Comparison of ENCODE assay signal across 1 cellular context in the genomic region with DNA sequence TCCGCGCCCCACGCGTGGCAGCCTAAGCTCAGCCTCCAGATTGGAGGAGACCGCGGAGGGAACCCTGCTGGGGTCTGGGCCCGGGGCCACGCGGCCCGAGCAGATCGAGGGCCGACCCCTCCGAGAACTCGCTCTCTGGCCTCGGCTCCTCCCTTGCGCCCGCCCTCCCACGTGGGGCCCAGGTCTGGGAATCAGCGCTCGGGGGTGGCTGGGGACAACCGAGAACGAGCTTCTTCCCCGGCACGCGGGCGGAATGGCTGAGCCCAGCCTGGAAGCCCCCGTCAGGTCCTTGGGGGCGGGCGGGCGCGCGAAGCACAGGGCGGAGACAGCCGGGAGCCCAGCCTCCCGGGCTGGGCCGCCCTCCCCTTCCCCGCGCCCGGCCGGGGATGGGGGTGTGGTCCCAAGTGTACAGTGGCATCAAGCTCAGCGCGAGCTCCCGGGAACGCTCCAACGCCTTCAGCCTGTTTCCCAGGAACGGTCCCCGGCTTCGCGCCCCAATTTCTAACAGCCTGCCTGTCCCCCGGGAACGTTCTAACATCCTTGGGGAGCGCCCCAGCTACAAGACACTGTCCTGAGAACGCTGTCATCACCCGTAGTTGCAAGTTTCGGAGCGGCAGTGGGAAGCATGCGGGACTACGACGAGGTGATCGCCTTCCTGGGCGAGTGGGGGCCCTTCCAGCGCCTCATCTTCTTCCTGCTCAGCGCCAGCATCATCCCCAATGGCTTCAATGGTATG.
TF ChIP-seq lines count a peak whose summit lies in the region.

A gene (plus strand): TSS at position 403 of the 736 bp plus-strand sequence. CDS start 223 bp downstream, at position 626.

TF ChIP-seq in HEK293, 187 proteins besides CTCF, POLR2A, EP300 and RAD21 (continued from another document and continues in another):
- TF ChIP-seq, protein P1, sequence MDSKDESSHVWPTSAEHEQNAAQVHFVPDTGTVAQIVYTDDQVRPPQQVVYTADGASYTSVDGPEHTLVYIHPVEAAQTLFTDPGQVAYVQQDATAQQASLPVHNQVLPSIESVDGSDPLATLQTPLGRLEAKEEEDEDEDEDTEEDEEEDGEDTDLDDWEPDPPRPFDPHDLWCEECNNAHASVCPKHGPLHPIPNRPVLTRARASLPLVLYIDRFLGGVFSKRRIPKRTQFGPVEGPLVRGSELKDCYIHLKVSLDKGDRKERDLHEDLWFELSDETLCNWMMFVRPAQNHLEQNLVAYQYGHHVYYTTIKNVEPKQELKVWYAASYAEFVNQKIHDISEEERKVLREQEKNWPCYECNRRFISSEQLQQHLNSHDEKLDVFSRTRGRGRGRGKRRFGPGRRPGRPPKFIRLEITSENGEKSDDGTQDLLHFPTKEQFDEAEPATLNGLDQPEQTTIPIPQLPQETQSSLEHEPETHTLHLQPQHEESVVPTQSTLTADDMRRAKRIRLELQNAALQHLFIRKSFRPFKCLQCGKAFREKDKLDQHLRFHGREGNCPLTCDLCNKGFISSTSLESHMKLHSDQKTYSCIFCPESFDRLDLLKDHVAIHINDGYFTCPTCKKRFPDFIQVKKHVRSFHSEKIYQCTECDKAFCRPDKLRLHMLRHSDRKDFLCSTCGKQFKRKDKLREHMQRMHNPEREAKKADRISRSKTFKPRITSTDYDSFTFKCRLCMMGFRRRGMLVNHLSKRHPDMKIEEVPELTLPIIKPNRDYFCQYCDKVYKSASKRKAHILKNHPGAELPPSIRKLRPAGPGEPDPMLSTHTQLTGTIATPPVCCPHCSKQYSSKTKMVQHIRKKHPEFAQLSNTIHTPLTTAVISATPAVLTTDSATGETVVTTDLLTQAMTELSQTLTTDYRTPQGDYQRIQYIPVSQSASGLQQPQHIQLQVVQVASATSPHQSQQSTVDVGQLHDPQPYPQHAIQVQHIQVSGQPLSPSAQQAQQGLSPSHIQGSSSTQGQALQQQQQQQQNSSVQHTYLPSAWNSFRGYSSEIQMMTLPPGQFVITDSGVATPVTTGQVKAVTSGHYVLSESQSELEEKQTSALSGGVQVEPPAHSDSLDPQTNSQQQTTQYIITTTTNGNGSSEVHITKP (tag by site-specific recombination; IDR thresholded peaks at IDR 0.05) = peak; percentile 97
- TF ChIP-seq ZNF561 (tag by site-specific recombination; IDR thresholded peaks at IDR 0.05; ENCODE audit: borderline replicate concordance) = peak; percentile 73; the same call in 1 of the 2 replicates
- TF ChIP-seq, protein P2, sequence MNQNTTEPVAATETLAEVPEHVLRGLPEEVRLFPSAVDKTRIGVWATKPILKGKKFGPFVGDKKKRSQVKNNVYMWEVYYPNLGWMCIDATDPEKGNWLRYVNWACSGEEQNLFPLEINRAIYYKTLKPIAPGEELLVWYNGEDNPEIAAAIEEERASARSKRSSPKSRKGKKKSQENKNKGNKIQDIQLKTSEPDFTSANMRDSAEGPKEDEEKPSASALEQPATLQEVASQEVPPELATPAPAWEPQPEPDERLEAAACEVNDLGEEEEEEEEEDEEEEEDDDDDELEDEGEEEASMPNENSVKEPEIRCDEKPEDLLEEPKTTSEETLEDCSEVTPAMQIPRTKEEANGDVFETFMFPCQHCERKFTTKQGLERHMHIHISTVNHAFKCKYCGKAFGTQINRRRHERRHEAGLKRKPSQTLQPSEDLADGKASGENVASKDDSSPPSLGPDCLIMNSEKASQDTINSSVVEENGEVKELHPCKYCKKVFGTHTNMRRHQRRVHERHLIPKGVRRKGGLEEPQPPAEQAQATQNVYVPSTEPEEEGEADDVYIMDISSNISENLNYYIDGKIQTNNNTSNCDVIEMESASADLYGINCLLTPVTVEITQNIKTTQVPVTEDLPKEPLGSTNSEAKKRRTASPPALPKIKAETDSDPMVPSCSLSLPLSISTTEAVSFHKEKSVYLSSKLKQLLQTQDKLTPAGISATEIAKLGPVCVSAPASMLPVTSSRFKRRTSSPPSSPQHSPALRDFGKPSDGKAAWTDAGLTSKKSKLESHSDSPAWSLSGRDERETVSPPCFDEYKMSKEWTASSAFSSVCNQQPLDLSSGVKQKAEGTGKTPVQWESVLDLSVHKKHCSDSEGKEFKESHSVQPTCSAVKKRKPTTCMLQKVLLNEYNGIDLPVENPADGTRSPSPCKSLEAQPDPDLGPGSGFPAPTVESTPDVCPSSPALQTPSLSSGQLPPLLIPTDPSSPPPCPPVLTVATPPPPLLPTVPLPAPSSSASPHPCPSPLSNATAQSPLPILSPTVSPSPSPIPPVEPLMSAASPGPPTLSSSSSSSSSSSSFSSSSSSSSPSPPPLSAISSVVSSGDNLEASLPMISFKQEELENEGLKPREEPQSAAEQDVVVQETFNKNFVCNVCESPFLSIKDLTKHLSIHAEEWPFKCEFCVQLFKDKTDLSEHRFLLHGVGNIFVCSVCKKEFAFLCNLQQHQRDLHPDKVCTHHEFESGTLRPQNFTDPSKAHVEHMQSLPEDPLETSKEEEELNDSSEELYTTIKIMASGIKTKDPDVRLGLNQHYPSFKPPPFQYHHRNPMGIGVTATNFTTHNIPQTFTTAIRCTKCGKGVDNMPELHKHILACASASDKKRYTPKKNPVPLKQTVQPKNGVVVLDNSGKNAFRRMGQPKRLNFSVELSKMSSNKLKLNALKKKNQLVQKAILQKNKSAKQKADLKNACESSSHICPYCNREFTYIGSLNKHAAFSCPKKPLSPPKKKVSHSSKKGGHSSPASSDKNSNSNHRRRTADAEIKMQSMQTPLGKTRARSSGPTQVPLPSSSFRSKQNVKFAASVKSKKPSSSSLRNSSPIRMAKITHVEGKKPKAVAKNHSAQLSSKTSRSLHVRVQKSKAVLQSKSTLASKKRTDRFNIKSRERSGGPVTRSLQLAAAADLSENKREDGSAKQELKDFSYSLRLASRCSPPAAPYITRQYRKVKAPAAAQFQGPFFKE (tag by site-specific recombination; IDR thresholded peaks at IDR 0.05; ENCODE audit: borderline replicate concordance) = no peak
- no peak for TF ChIP-seq OVOL3 (tag by site-specific recombination; IDR thresholded peaks at IDR 0.05)
- TF ChIP-seq, protein P3, sequence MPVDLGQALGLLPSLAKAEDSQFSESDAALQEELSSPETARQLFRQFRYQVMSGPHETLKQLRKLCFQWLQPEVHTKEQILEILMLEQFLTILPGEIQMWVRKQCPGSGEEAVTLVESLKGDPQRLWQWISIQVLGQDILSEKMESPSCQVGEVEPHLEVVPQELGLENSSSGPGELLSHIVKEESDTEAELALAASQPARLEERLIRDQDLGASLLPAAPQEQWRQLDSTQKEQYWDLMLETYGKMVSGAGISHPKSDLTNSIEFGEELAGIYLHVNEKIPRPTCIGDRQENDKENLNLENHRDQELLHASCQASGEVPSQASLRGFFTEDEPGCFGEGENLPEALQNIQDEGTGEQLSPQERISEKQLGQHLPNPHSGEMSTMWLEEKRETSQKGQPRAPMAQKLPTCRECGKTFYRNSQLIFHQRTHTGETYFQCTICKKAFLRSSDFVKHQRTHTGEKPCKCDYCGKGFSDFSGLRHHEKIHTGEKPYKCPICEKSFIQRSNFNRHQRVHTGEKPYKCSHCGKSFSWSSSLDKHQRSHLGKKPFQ (tag by site-specific recombination; IDR thresholded peaks at IDR 0.05) = no peak
- TF ChIP-seq, protein P4, sequence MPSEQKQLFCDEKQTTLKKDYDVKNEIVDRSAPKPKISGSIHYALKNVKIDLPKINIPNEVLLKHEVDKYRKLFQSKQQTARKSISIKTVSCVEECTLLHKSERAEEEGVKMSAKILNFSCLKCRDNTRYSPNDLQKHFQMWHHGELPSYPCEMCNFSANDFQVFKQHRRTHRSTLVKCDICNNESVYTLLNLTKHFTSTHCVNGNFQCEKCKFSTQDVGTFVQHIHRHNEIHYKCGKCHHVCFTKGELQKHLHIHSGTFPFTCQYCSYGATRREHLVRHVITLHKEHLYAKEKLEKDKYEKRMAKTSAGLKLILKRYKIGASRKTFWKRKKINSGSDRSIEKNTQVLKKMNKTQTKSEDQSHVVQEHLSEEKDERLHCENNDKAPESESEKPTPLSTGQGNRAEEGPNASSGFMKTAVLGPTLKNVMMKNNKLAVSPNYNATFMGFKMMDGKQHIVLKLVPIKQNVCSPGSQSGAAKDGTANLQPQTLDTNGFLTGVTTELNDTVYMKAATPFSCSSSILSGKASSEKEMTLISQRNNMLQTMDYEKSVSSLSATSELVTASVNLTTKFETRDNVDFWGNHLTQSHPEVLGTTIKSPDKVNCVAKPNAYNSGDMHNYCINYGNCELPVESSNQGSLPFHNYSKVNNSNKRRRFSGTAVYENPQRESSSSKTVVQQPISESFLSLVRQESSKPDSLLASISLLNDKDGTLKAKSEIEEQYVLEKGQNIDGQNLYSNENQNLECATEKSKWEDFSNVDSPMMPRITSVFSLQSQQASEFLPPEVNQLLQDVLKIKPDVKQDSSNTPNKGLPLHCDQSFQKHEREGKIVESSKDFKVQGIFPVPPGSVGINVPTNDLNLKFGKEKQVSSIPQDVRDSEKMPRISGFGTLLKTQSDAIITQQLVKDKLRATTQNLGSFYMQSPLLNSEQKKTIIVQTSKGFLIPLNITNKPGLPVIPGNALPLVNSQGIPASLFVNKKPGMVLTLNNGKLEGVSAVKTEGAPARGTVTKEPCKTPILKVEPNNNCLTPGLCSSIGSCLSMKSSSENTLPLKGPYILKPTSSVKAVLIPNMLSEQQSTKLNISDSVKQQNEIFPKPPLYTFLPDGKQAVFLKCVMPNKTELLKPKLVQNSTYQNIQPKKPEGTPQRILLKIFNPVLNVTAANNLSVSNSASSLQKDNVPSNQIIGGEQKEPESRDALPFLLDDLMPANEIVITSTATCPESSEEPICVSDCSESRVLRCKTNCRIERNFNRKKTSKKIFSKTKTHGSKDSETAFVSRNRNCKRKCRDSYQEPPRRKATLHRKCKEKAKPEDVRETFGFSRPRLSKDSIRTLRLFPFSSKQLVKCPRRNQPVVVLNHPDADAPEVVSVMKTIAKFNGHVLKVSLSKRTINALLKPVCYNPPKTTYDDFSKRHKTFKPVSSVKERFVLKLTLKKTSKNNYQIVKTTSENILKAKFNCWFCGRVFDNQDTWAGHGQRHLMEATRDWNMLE (tag by site-specific recombination; conservative IDR thresholded peaks at IDR 0.05; ENCODE audit: low read depth) = no peak
- no peak for TF ChIP-seq ZNF155 (tag by site-specific recombination; IDR thresholded peaks at IDR 0.05)
- TF ChIP-seq ZNF404 (tag by site-specific recombination; IDR thresholded peaks at IDR 0.05) = no peak
- TF ChIP-seq ZNF157 (tag by site-specific recombination; IDR thresholded peaks at IDR 0.05) = no peak
- TF ChIP-seq SCRT2 (tag by site-specific recombination; IDR thresholded peaks at IDR 0.05) = no peak
- TF ChIP-seq ZNF654 (tag by site-specific recombination; IDR thresholded peaks at IDR 0.05; ENCODE audit: low read depth) = no peak
- TF ChIP-seq ZNF610 (tag by site-specific recombination; IDR thresholded peaks at IDR 0.05; ENCODE audit: borderline replicate concordance) = peak; percentile 85; the same call in 1 of the 2 replicates
- TF ChIP-seq, protein P5, sequence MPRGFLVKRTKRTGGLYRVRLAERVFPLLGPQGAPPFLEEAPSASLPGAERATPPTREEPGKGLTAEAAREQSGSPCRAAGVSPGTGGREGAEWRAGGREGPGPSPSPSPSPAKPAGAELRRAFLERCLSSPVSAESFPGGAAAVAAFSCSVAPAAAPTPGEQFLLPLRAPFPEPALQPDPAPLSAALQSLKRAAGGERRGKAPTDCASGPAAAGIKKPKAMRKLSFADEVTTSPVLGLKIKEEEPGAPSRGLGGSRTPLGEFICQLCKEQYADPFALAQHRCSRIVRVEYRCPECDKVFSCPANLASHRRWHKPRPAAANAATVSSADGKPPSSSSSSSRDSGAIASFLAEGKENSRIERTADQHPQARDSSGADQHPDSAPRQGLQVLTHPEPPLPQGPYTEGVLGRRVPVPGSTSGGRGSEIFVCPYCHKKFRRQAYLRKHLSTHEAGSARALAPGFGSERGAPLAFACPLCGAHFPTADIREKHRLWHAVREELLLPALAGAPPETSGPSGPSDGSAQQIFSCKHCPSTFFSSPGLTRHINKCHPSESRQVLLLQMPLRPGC (tag by site-specific recombination; IDR thresholded peaks at IDR 0.05) = no peak; the same call in 1 of the 2 replicates
- TF ChIP-seq ZNF138 (tag by site-specific recombination; IDR thresholded peaks at IDR 0.05; ENCODE audit: borderline replicate concordance) = no peak
- TF ChIP-seq PRDM1 (tag by site-specific recombination; IDR thresholded peaks at IDR 0.05) = no peak
- no peak for TF ChIP-seq YY1 (tag by site-specific recombination; IDR thresholded peaks at IDR 0.05)
- TF ChIP-seq ZFP41 (tag by site-specific recombination; IDR thresholded peaks at IDR 0.05; ENCODE audit: borderline replicate concordance) = no peak
- TF ChIP-seq, protein P6, sequence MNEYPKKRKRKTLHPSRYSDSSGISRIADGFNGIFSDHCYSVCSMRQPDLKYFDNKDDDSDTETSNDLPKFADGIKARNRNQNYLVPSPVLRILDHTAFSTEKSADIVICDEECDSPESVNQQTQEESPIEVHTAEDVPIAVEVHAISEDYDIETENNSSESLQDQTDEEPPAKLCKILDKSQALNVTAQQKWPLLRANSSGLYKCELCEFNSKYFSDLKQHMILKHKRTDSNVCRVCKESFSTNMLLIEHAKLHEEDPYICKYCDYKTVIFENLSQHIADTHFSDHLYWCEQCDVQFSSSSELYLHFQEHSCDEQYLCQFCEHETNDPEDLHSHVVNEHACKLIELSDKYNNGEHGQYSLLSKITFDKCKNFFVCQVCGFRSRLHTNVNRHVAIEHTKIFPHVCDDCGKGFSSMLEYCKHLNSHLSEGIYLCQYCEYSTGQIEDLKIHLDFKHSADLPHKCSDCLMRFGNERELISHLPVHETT (tag by site-specific recombination; IDR thresholded peaks at IDR 0.05) = no peak
- no peak for TF ChIP-seq ZNF707 (tag by site-specific recombination; IDR thresholded peaks at IDR 0.05)
- TF ChIP-seq, protein P7, sequence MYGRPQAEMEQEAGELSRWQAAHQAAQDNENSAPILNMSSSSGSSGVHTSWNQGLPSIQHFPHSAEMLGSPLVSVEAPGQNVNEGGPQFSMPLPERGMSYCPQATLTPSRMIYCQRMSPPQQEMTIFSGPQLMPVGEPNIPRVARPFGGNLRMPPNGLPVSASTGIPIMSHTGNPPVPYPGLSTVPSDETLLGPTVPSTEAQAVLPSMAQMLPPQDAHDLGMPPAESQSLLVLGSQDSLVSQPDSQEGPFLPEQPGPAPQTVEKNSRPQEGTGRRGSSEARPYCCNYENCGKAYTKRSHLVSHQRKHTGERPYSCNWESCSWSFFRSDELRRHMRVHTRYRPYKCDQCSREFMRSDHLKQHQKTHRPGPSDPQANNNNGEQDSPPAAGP (tag by site-specific recombination; IDR thresholded peaks at IDR 0.05) = no peak; the same call in 1 of the 2 replicates
- no peak; the same call in 1 of the 2 replicates for TF ChIP-seq ZNF239 (tag by site-specific recombination; IDR thresholded peaks at IDR 0.05)
- no peak for TF ChIP-seq ZNF19 (tag by site-specific recombination; IDR thresholded peaks at IDR 0.05; ENCODE audit: low read depth)
- TF ChIP-seq, protein P8, sequence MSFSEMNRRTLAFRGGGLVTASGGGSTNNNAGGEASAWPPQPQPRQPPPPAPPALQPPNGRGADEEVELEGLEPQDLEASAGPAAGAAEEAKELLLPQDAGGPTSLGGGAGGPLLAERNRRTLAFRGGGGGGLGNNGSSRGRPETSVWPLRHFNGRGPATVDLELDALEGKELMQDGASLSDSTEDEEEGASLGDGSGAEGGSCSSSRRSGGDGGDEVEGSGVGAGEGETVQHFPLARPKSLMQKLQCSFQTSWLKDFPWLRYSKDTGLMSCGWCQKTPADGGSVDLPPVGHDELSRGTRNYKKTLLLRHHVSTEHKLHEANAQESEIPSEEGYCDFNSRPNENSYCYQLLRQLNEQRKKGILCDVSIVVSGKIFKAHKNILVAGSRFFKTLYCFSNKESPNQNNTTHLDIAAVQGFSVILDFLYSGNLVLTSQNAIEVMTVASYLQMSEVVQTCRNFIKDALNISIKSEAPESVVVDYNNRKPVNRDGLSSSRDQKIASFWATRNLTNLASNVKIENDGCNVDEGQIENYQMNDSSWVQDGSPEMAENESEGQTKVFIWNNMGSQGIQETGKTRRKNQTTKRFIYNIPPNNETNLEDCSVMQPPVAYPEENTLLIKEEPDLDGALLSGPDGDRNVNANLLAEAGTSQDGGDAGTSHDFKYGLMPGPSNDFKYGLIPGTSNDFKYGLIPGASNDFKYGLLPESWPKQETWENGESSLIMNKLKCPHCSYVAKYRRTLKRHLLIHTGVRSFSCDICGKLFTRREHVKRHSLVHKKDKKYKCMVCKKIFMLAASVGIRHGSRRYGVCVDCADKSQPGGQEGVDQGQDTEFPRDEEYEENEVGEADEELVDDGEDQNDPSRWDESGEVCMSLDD (tag by site-specific recombination; IDR thresholded peaks at IDR 0.05) = no peak; the same call in 1 of the 2 replicates
- no peak for TF ChIP-seq ZNF350 (tag by site-specific recombination; IDR thresholded peaks at IDR 0.05)
